ENCODE assay signal across 8 cellular contexts in genomic region chr15:39685999-39686613, GRCh38.
DNase-seq lines count a peak whose midpoint lies in the region; ATAC-seq and TF ChIP-seq lines count a peak whose summit lies in the region.

No MANE protein-coding gene starts in this region.

- CTCF ChIA-PET in activated CD8-positive, alpha-beta T cell treated with anti-CD3 and anti-CD28 coated beads, Interleukin-2, amount 10 ng/mL, durations not matched to agents 7 days and 5 days (lab: Charles Lee): interaction anchor here (0.6 to 5.9 kb wide), 48 partner anchors 11 to 979 kb away, joined by 3 to 102 read pairs (median 4); partner anchors contain the start of gene THBS1

- H4K20me1 ChIP-seq in GM23248 (ENCODE audit: insufficient read depth): no peaks in the 10 kb centered on the region

- H3K4me3 ChIP-seq in GM23248 (no peak overlapping the region), retinal pigment epithelial cell (ENCODE audit: low read length) (no peak overlapping the region)

- H3K36me3 Mint-ChIP-seq in activated CD8-positive, alpha-beta T cell treated with anti-CD3 and anti-CD28 coated beads, Interleukin-2, amount 10 ng/mL, durations not matched to agents 7 days and 5 days (ENCODE audit: low read depth): no peaks in the 10 kb centered on the region

- H2AFZ ChIP-seq in GM23248: peak overlapping the region; percentile 17; the same call in 1 of the 2 replicates

- H3F3A ChIP-seq in GM23248 (ENCODE audit: insufficient read depth): peaks cover 6% of the 10 kb centered on the region

- H3K27me3 Mint-ChIP-seq in activated CD8-positive, alpha-beta T cell treated with anti-CD3 and anti-CD28 coated beads, Interleukin-2, amount 10 ng/mL, durations not matched to agents 7 days and 5 days (ENCODE audit: low read depth): peaks cover 13% of the 10 kb centered on the region

- no peaks in the 10 kb centered on the region for H3K79me2 ChIP-seq in GM23248 (ENCODE audit: insufficient read depth)

- no peaks in the 10 kb centered on the region for H3K27me3 ChIP-seq in GM23248 (replicated peaks; ENCODE audit: insufficient read depth)

- H3K9ac ChIP-seq in GM23248: no peak overlapping the region

- H3K36me3 ChIP-seq in GM23248 (ENCODE audit: low read depth): no peaks in the 10 kb centered on the region

- H3K27ac Mint-ChIP-seq in activated CD8-positive, alpha-beta T cell treated with anti-CD3 and anti-CD28 coated beads, Interleukin-2, amount 10 ng/mL, durations not matched to agents 7 days and 5 days: no peak overlapping the region

- in situ Hi-C loops in GM23248 (cut with MboI): loop anchor here (10.0 kb wide), 1 partner anchor 79 kb away; no protein-coding TSS in a partner anchor

- POLR2A ChIA-PET in activated CD8-positive, alpha-beta T cell treated with anti-CD3 and anti-CD28 coated beads, Interleukin-2, amount 10 ng/mL, durations not matched to agents 7 days and 5 days (lab: Charles Lee): no interaction called here

- no peak overlapping the region for H3K27ac ChIP-seq in GM23248

- 22% methylated on average over 4 of the region's 4 CpGs for WGBS in GM23248 (ENCODE audit: low coverage in 1 of 2, low lambda C conversion rate in 2 of 2, missing lambda C conversion rate in 2 of 2), 2 experiments

- TF ChIP-seq CTCF in retinal pigment epithelial cell (conservative IDR thresholded peaks at IDR 0.05; ENCODE audit: low read depth, low read length): peak; percentile 77

- H3K9me3 ChIP-seq in GM23248 (ENCODE audit: low read depth): no peaks in the 10 kb centered on the region

- H3K9me3 Mint-ChIP-seq in activated CD8-positive, alpha-beta T cell treated with anti-CD3 and anti-CD28 coated beads, Interleukin-2, amount 10 ng/mL, durations not matched to agents 7 days and 5 days (ENCODE audit: insufficient read depth): no peaks in the 10 kb centered on the region

- H3K4me2 ChIP-seq in GM23248 (ENCODE audit: unreplicated experiment): peak overlapping the region; percentile 0

- DNase-seq in COLO668 (lab: John Stamatoyannopoulos, UW; ENCODE audit: unreplicated experiment) (peak; percentile 19), GM23248 (peak; percentile 72), NCI-H510A treated with DMSO at 0.1 percent for 48 hours (lab: John Stamatoyannopoulos, UW) (peak; percentile 31), Right ventricle myocardium superior (no peak), retinal pigment epithelial cell (ENCODE audit: low read depth) (no peak), epidermal melanocyte (ENCODE audit: insufficient read length, low spot score) (no peak)
- DNase-seq in activated CD8-positive, alpha-beta T cell treated with anti-CD3 and anti-CD28 coated beads, Interleukin-2, amount 10 ng/mL, durations not matched to agents 7 days and 5 days: peak; percentile 53

- H3K4me3 Mint-ChIP-seq in activated CD8-positive, alpha-beta T cell treated with anti-CD3 and anti-CD28 coated beads, Interleukin-2, amount 10 ng/mL, durations not matched to agents 7 days and 5 days: no peak overlapping the region

- no peak for ATAC-seq in activated CD8-positive, alpha-beta T cell treated with anti-CD3 and anti-CD28 coated beads, Interleukin-2, amount 10 ng/mL, durations not matched to agents 7 days and 5 days
- peak; percentile 80 for ATAC-seq in Right ventricle myocardium superior (ENCODE audit: poor library complexity)
- no peak for ATAC-seq in GM21825 (IDR thresholded peaks at IDR 0.05; ENCODE audit: unreplicated experiment)

- intact Hi-C loops in Right ventricle myocardium superior (cut with DNase I): no loop called here

- H3K9me2 ChIP-seq in GM23248 (ENCODE audit: insufficient read depth): no peaks in the 10 kb centered on the region; the same call in 1 of the 2 replicates

- H3K4me1 ChIP-seq in GM23248 (ENCODE audit: insufficient read depth): peaks cover 53% of the 10 kb centered on the region

- peaks cover 13% of the 10 kb centered on the region for H3K4me1 Mint-ChIP-seq in activated CD8-positive, alpha-beta T cell treated with anti-CD3 and anti-CD28 coated beads, Interleukin-2, amount 10 ng/mL, durations not matched to agents 7 days and 5 days (ENCODE audit: low read depth)

Comparison
In these comparisons a context has a peak if more than half of its experiments do, and no peak if none do; other contexts are left out.
1. DNase-seq: peak in COLO668 (single experiment), GM23248 (single experiment), NCI-H510A treated with DMSO at 0.1 percent for 48 hours (single experiment) and activated CD8-positive, alpha-beta T cell treated with anti-CD3 and anti-CD28 coated beads, Interleukin-2, amount 10 ng/mL, durations not matched to agents 7 days and 5 days (single experiment); none in Right ventricle myocardium superior (single experiment), retinal pigment epithelial cell (single experiment) and epidermal melanocyte (single experiment).